15 cellular contexts compared by ENCODE assay signal in the genomic region with DNA sequence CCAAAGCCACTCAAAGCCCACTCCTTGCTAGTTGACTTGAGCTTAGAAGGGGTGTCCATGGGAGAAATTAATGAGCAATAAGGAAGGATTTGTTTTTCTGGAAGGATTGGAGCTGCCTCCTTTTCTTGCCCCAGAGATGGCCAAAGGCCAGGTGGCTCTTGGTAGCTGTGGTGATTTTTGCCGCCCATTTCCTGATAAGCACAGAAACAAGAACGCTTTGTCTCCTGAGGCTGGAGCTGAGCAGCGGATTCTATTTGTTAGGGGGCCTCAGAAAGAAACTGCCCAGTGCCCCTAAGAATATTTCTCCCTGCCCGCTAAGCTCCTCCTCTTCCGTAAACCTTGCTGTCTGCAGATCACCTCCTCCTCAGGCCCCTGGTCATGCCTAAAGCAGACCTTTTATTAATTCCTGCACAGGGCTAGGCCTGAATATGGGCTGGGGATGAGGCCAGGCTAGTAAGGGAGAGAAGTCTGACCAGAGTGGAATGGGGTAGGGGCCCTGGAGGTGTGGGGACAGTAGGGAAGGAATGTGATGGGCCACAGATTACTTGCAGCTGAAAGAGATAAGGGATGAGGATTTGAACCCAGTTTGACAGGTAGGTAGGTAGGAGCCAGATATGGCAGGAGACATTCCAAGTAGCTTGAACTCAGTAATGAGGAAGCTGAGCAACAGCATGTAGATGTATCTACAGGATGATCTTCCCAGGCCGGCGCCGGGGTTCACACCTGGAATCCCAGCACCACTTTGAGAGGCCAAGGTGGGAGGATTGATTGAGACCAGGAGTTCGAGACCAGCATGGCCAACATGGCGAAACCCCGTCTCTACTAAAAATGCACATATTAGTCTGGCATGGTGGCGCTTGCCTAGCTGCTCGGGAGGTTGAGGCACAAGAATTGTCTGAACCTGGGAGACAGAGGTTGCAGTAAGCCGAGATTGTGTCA.
DNase-seq lines count a peak whose midpoint lies in the region; ATAC-seq and TF ChIP-seq lines count a peak whose summit lies in the region.
"Had no signal": no experiment of that assay in that cellular context is flagged by ENCODE, and none has a peak within 500 bp of the region (broad histone marks: within the 10 kb centered on the region; RNA-seq: fewer than 3 reads in every experiment).

No MANE protein-coding gene starts in this region.

- no peak for TF ChIP-seq POLR2A in uterus (IDR thresholded peaks at IDR 0.05)

- POLR2A ChIA-PET in CD8-positive, alpha-beta T cell (lab: Charles Lee), result no interaction called here
- POLR2A ChIA-PET in naive thymus-derived CD8-positive, alpha-beta T cell (lab: Charles Lee), result no interaction called here

- H3K36me3 ChIP-seq in heart right ventricle (peaks cover 0 to 69% (median 11%) of the 10 kb centered on the region in 9 donors), uterus (no peaks in the 10 kb centered on the region)
- H3K36me3 ChIP-seq in CD8-positive, alpha-beta T cell (ENCODE audit: insufficient read depth, low read length), result no peaks in the 10 kb centered on the region

- H3K27ac ChIP-seq in heart right ventricle (peak overlapping the region; percentile 20 to 89 (median 72)), uterus (peak overlapping the region; percentile 8 to 58)
- H3K27ac ChIP-seq in CD8-positive, alpha-beta T cell (ENCODE audit: low read depth, low read length), result no peak overlapping the region
- H3K27ac ChIP-seq: epithelial cell of prostate had no signal

- no peak overlapping the region for H3K4me3 Mint-ChIP-seq in activated T-cell treated with anti-CD3 and anti-CD28 coated beads, Interleukin-2, amount 50 U/mL, for 24 hours
- peak overlapping the region in 1 of 2 donors; percentile 3 for H3K4me3 Mint-ChIP-seq in activated T-cell treated with anti-CD3 and anti-CD28 coated beads, Interleukin-2, amount 50 U/mL, for 72 hours
- no peak overlapping the region for H3K4me3 Mint-ChIP-seq in CD8-positive, alpha-beta T cell
- no peak overlapping the region for H3K4me3 Mint-ChIP-seq in naive thymus-derived CD8-positive, alpha-beta T cell
- H3K4me3 Mint-ChIP-seq: activated T-helper 1 cell treated with anti-CD3 and anti-CD28 coated beads, Interleukin-12 subunit alpha, Interleukin-12 subunit beta, Interleukin-2, Interleukin-4 antibody, amounts not matched to agents 30 ng/mL and 10 ng/mL and 1 ng/mL, durations not matched to agents 14 hours and 24 hours and 36 hours; brain had no signal

- CTCF ChIA-PET in CD8-positive, alpha-beta T cell (lab: Charles Lee), result no interaction called here

- H3K4me3 ChIP-seq in heart right ventricle (no peak overlapping the region), uterus (no peak overlapping the region)
- H3K4me3 ChIP-seq in CD8-positive, alpha-beta T cell (ENCODE audit: low read depth, low read length), result no peak overlapping the region
- H3K4me3 ChIP-seq: K562 had no signal

- H3K27me3 Mint-ChIP-seq in activated T-cell treated with anti-CD3 and anti-CD28 coated beads, Interleukin-2, amount 50 U/mL, for 24 hours, result peaks cover 27% of the 10 kb centered on the region
- H3K27me3 Mint-ChIP-seq in activated T-cell treated with anti-CD3 and anti-CD28 coated beads, Interleukin-2, amount 50 U/mL, for 72 hours (ENCODE audit: low read depth), result peaks cover 3% of the 10 kb centered on the region
- H3K27me3 Mint-ChIP-seq in CD8-positive, alpha-beta T cell (ENCODE audit: low read depth), result peaks cover 21% of the 10 kb centered on the region
- peaks cover 2 to 36% (median 12%) of the 10 kb centered on the region in 5 donors for H3K27me3 Mint-ChIP-seq in naive thymus-derived CD8-positive, alpha-beta T cell
- H3K27me3 Mint-ChIP-seq: brain had no signal

- H3K9me3 ChIP-seq in heart right ventricle (no peaks in the 10 kb centered on the region), uterus (no peaks in the 10 kb centered on the region)
- H3K9me3 ChIP-seq in CD8-positive, alpha-beta T cell (ENCODE audit: low read length), result no peaks in the 10 kb centered on the region
- H3K9me3 ChIP-seq: SK-N-SH had no signal

- H3K36me3 Mint-ChIP-seq in activated T-cell treated with anti-CD3 and anti-CD28 coated beads, Interleukin-2, amount 50 U/mL, for 24 hours (ENCODE audit: low read depth), result no peaks in the 10 kb centered on the region
- H3K36me3 Mint-ChIP-seq in activated T-cell treated with anti-CD3 and anti-CD28 coated beads, Interleukin-2, amount 50 U/mL, for 72 hours (ENCODE audit: insufficient read depth in 2 of 2), result no peaks in the 10 kb centered on the region
- no peaks in the 10 kb centered on the region for H3K36me3 Mint-ChIP-seq in CD8-positive, alpha-beta T cell
- no peaks in the 10 kb centered on the region for H3K36me3 Mint-ChIP-seq in naive thymus-derived CD8-positive, alpha-beta T cell

- H3K27me3 ChIP-seq in heart right ventricle (no peaks in the 10 kb centered on the region), uterus (no peaks in the 10 kb centered on the region)
- no peaks in the 10 kb centered on the region for H3K27me3 ChIP-seq in CD8-positive, alpha-beta T cell (ENCODE audit: insufficient read depth, low read length)

- TF ChIP-seq CTCF in heart right ventricle (IDR thresholded peaks at IDR 0.05) (no peak), uterus (IDR thresholded peaks at IDR 0.05) (no peak)
- TF ChIP-seq CTCF in CD8-positive, alpha-beta T cell (IDR thresholded peaks at IDR 0.05), result no peak

- intact Hi-C loops in heart right ventricle (cut with DNase I), result no loop called here
- intact Hi-C loops in uterus (cut with DNase I; ENCODE audit: low total_unique reads), result no loop called here
- intact Hi-C loops in CD8-positive, alpha-beta T cell (cut with DNase I, micrococcal nuclease), result no loop called here

- H3K4me1 ChIP-seq in heart right ventricle (peaks cover 20 to 83% (median 60%) of the 10 kb centered on the region in 9 donors), uterus (no peaks in the 10 kb centered on the region)
- H3K4me1 ChIP-seq in CD8-positive, alpha-beta T cell (ENCODE audit: insufficient read depth, low read length), result no peaks in the 10 kb centered on the region

- H3K27ac Mint-ChIP-seq in activated T-cell treated with anti-CD3 and anti-CD28 coated beads, Interleukin-2, amount 50 U/mL, for 24 hours, result peak overlapping the region; percentile 92
- H3K27ac Mint-ChIP-seq in activated T-cell treated with anti-CD3 and anti-CD28 coated beads, Interleukin-2, amount 50 U/mL, for 72 hours, result no peak overlapping the region
- no peak overlapping the region for H3K27ac Mint-ChIP-seq in CD8-positive, alpha-beta T cell
- H3K27ac Mint-ChIP-seq in naive thymus-derived CD8-positive, alpha-beta T cell, result no peak overlapping the region
- H3K27ac Mint-ChIP-seq: activated T-helper 1 cell treated with anti-CD3 and anti-CD28 coated beads, Interleukin-12 subunit alpha, Interleukin-12 subunit beta, Interleukin-2, Interleukin-4 antibody, amounts not matched to agents 30 ng/mL and 10 ng/mL and 1 ng/mL, durations not matched to agents 14 hours and 24 hours and 36 hours had no signal

- no peaks in the 10 kb centered on the region for H3K9me3 Mint-ChIP-seq in activated T-cell treated with anti-CD3 and anti-CD28 coated beads, Interleukin-2, amount 50 U/mL, for 24 hours
- H3K9me3 Mint-ChIP-seq in activated T-cell treated with anti-CD3 and anti-CD28 coated beads, Interleukin-2, amount 50 U/mL, for 72 hours, result no peaks in the 10 kb centered on the region
- no peaks in the 10 kb centered on the region for H3K9me3 Mint-ChIP-seq in CD8-positive, alpha-beta T cell
- H3K9me3 Mint-ChIP-seq in naive thymus-derived CD8-positive, alpha-beta T cell, result no peaks in the 10 kb centered on the region
- H3K9me3 Mint-ChIP-seq: activated T-helper 1 cell treated with anti-CD3 and anti-CD28 coated beads, Interleukin-12 subunit alpha, Interleukin-12 subunit beta, Interleukin-2, Interleukin-4 antibody, amounts not matched to agents 30 ng/mL and 10 ng/mL and 1 ng/mL, durations not matched to agents 14 hours and 24 hours and 36 hours; brain had no signal

- no peak for DNase-seq in activated T-cell treated with anti-CD3 and anti-CD28 coated beads, Interleukin-2, amount 50 U/mL, for 24 hours
- DNase-seq in activated T-cell treated with anti-CD3 and anti-CD28 coated beads, Interleukin-2, amount 50 U/mL, for 72 hours, result no peak
- peak in 1 of 2 donors; percentile 40 for DNase-seq in heart right ventricle
- DNase-seq in pons (ENCODE audit: low spot score), result peak; percentile 67
- no peak for DNase-seq in uterus
- no peak for DNase-seq in CD8-positive, alpha-beta T cell
- DNase-seq in naive thymus-derived CD8-positive, alpha-beta T cell, result no peak
- DNase-seq: DMS 273 treated with DMSO at 0.1 percent for 48 hours, NCI-H1694, SK-N-SH had no signal

- H3K4me1 Mint-ChIP-seq in activated T-cell treated with anti-CD3 and anti-CD28 coated beads, Interleukin-2, amount 50 U/mL, for 24 hours (ENCODE audit: low read depth), result peaks cover 20% of the 10 kb centered on the region
- H3K4me1 Mint-ChIP-seq in activated T-cell treated with anti-CD3 and anti-CD28 coated beads, Interleukin-2, amount 50 U/mL, for 72 hours (ENCODE audit: low read depth), result peaks cover 19% of the 10 kb centered on the region
- no peaks in the 10 kb centered on the region for H3K4me1 Mint-ChIP-seq in CD8-positive, alpha-beta T cell (ENCODE audit: low read depth)
- H3K4me1 Mint-ChIP-seq in naive thymus-derived CD8-positive, alpha-beta T cell, result peaks cover 0 to 23% (median 0%) of the 10 kb centered on the region in 4 donors

- ATAC-seq in activated T-cell treated with anti-CD3 and anti-CD28 coated beads, Interleukin-2, amount 50 U/mL, for 72 hours (replicated peaks in 1 of 2), result no peak
- ATAC-seq in heart right ventricle (peak in 7 of 8 donors; percentile 14 to 82 (median 46)), HG03520 (IDR thresholded peaks at IDR 0.05; ENCODE audit: unreplicated experiment) (no peak)
- ATAC-seq in CD8-positive, alpha-beta T cell, result no peak
- ATAC-seq in naive thymus-derived CD8-positive, alpha-beta T cell, result no peak
- ATAC-seq: K562 had no signal

- 68 to 72% methylated on average over 14 of the region's 14 CpGs for WGBS in heart right ventricle, 2 donors

Comparison
In these comparisons a context has a peak if more than half of its experiments do, and no peak if none do; other contexts are left out.
1. ATAC-seq: peak in heart right ventricle (7 of 8); none in activated T-cell treated with anti-CD3 and anti-CD28 coated beads, Interleukin-2, amount 50 U/mL, for 72 hours (0 of 2), CD8-positive, alpha-beta T cell (single experiment), HG03520 (single experiment) and naive thymus-derived CD8-positive, alpha-beta T cell (0 of 2).